ENCODE assay signal across 8 cellular contexts in the genomic region with DNA sequence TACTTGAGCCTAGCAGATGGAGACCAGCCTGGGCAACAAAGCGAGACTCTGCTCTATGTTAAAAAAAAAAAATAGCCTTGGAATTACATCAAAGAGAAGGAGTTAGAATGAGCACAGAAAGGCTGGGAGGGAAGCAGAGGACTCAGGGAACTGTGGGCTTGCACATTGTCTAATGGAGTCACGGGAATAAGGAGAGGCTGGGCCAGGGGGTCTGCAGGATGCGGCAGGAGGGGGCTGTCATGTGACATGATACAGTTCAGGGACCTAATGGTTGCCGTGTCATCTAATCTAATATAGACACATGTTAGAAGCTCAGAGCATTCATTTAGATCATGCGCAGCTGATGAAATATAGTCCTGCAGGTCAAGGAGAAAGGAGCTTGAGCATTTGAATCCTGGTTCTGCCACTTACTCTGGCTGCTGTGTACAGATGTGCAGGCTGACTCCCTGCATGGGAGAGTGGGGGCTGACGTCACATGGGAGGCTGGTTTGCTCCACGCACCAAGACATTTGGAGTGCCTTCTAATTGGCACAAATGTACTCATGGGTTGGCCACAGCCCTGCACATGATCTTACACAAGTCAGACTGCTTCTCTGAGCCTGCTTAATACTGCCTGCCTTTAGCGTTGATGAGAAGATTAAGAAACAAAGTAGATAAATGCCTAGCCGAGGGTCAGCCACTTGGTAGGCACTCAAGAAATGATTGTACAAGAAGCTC. TPM values are rescaled to one million over a fixed set of nuclear protein-coding genes. Genes with fewer than 3 reads are reported as not detected.
DNase-seq lines count a peak whose midpoint lies in the region; ATAC-seq and TF ChIP-seq lines count a peak whose summit lies in the region.

No MANE protein-coding gene starts in this region.

- TF ChIP-seq CTCF in stomach (IDR thresholded peaks at IDR 0.05) (no peak), Caco-2 (IDR thresholded peaks at IDR 0.05; ENCODE audit: insufficient read depth in 1 of 2, low read depth in 1 of 2, low read length in 1 of 2, severe bottlenecking in 1 of 2, unreplicated experiment in 1 of 2) (no peak), GM10248 (IDR thresholded peaks at IDR 0.05; ENCODE audit: control extremely low read depth, extremely low read depth, low read depth, missing control alignments) (no peak)

- H3K27me3 Mint-ChIP-seq in activated CD4-positive, alpha-beta memory T cell treated with anti-CD3 and anti-CD28 coated beads for 36 hours = no peaks in the 10 kb centered on the region
- H3K27me3 Mint-ChIP-seq in Caco-2 (ENCODE audit: insufficient read depth, unreplicated experiment) = no peaks in the 10 kb centered on the region

- H3K36me3 ChIP-seq in stomach = no peaks in the 10 kb centered on the region
- H3K36me3 ChIP-seq in Caco-2 (ENCODE audit: control insufficient read depth, insufficient read depth, low read length) = no peaks in the 10 kb centered on the region

- no peak for TF ChIP-seq POLR2A in stomach (IDR thresholded peaks at IDR 0.05)

- H3K36me3 Mint-ChIP-seq in activated CD4-positive, alpha-beta memory T cell treated with anti-CD3 and anti-CD28 coated beads for 36 hours = no peaks in the 10 kb centered on the region
- no peaks in the 10 kb centered on the region for H3K36me3 Mint-ChIP-seq in Caco-2 (ENCODE audit: insufficient read depth, unreplicated experiment)

- H3K9me3 ChIP-seq in stomach = no peaks in the 10 kb centered on the region
- no peaks in the 10 kb centered on the region for H3K9me3 ChIP-seq in Caco-2

- peak overlapping the region in 4 of 5 donors; percentile 73 to 84 (median 84) for H3K27ac ChIP-seq in stomach

- intact Hi-C loops in activated CD4-positive, alpha-beta memory T cell treated with anti-CD3 and anti-CD28 coated beads for 36 hours (cut with micrococcal nuclease) = loop anchor here (1.0 to 10.0 kb wide), 5 partner anchors 58 to 650 kb away; a partner anchor contains a TSS
- intact Hi-C loops in left cardiac atrium (cut with DNase I) = no loop called here
- intact Hi-C loops in stomach (cut with DNase I; ENCODE audit: low total_unique reads) = no loop called here
- intact Hi-C loops in Caco-2 (cut with micrococcal nuclease; ENCODE audit: unreplicated experiment) = no loop called here

- CTCF ChIA-PET in activated CD4-positive, alpha-beta memory T cell treated with anti-CD3 and anti-CD28 coated beads for 36 hours (lab: Charles Lee) = interaction anchor here (1.4 to 3.5 kb wide), 3 partner anchors 57 to 118 kb away, joined by 8 to 38 read pairs (median 21); a partner anchor contains a TSS
- CTCF ChIA-PET in Caco-2 (lab: Charles Lee) (no interaction called here), GM10248 (lab: Yijun Ruan, JAX) (interaction anchor here (1.4 kb wide), 1 partner anchor 17 kb away, joined by 5 read pairs; no protein-coding TSS in a partner anchor)

- no TSS peak for BruUV-seq in Caco-2 (replicated peaks; lab: Mats Ljungman, UMichigan)

- H3K4me1 ChIP-seq in stomach (peaks cover 13 to 33% (median 28%) of the 10 kb centered on the region in 4 donors), Caco-2 (no peaks in the 10 kb centered on the region)

- WGBS in stomach, 5 donors = 63 to 81% (median 77%) methylated on average over 9 of the region's 9 CpGs

- POLR2A ChIA-PET in activated CD4-positive, alpha-beta memory T cell treated with anti-CD3 and anti-CD28 coated beads for 36 hours (lab: Charles Lee) = interaction anchor here (0.9 to 3.3 kb wide), 6 partner anchors 8 to 104 kb away, joined by 3 to 23 read pairs (median 5); a partner anchor contains a TSS
- POLR2A ChIA-PET in Caco-2 (lab: Charles Lee) = no interaction called here
- POLR2A ChIA-PET in GM10248 (lab: Yijun Ruan, JAX) = interaction anchor here (2.0 kb wide), 1 partner anchor 81 kb away, joined by 8 read pairs; a partner anchor contains a TSS

- peaks cover 48% of the 10 kb centered on the region for H3K4me1 Mint-ChIP-seq in activated CD4-positive, alpha-beta memory T cell treated with anti-CD3 and anti-CD28 coated beads for 36 hours (ENCODE audit: low read depth)
- no peaks in the 10 kb centered on the region for H3K4me1 Mint-ChIP-seq in Caco-2 (ENCODE audit: low read depth, unreplicated experiment)

- H3K27me3 ChIP-seq in stomach (no peaks in the 10 kb centered on the region), Caco-2 (replicated peaks; ENCODE audit: control insufficient read depth, insufficient read depth, low read length) (no peaks in the 10 kb centered on the region)

- no peak for TF ChIP-seq EP300 in stomach (IDR thresholded peaks at IDR 0.05)

- ATAC-seq in HG03520 (IDR thresholded peaks at IDR 0.05; ENCODE audit: unreplicated experiment) (peak; percentile 18), left cardiac atrium (peak; percentile 40 to 58)

- H3K4me3 Mint-ChIP-seq in activated CD4-positive, alpha-beta memory T cell treated with anti-CD3 and anti-CD28 coated beads for 36 hours = peak overlapping the region; percentile 84
- H3K4me3 Mint-ChIP-seq in Caco-2 (ENCODE audit: unreplicated experiment) = no peak overlapping the region

- DNase-seq in AG20443 (ENCODE audit: low spot score) (peak; percentile 79), left cardiac atrium (peak; percentile 72), stomach (no peak), Caco-2 (no peak), GM10248 (ENCODE audit: extremely low spot score) (no peak)
- peak; percentile 68 for DNase-seq in activated CD4-positive, alpha-beta memory T cell treated with anti-CD3 and anti-CD28 coated beads for 36 hours
- DNase-seq in effector CD4-positive, alpha-beta T cell = no peak

- H3K9me3 Mint-ChIP-seq in activated CD4-positive, alpha-beta memory T cell treated with anti-CD3 and anti-CD28 coated beads for 36 hours = peaks cover 2% of the 10 kb centered on the region
- H3K9me3 Mint-ChIP-seq in Caco-2 (ENCODE audit: unreplicated experiment) = no peaks in the 10 kb centered on the region

- H3K4me3 ChIP-seq in stomach (no peak overlapping the region), Caco-2 (ENCODE audit: low read depth, low read length) (no peak overlapping the region)

- H3K27ac Mint-ChIP-seq in activated CD4-positive, alpha-beta memory T cell treated with anti-CD3 and anti-CD28 coated beads for 36 hours = peak overlapping the region; percentile 94
- H3K27ac Mint-ChIP-seq in Caco-2 (ENCODE audit: unreplicated experiment) = no peak overlapping the region

RNA-seq across cellular contexts. Expression of a gene that starts 32.7 kb away (rescaled TPM):
- total RNA-seq in activated CD4-positive, alpha-beta memory T cell treated with anti-CD3 and anti-CD28 coated beads for 36 hours = not detected
- not detected for total RNA-seq in left cardiac atrium
- under 1 TPM in 2 of 5 donors, not detected in 3; 0.29 to 0.37 TPM for total RNA-seq in stomach
- polyA plus RNA-seq in stomach = under 1 TPM in 1 of 3 donors, not detected in 2; 0.05 TPM
- total RNA-seq in Caco-2 (2022) = not detected in 2 replicates

RNA-seq across cellular contexts. Expression of a gene that starts 57.8 kb away (rescaled TPM):
- total RNA-seq in activated CD4-positive, alpha-beta memory T cell treated with anti-CD3 and anti-CD28 coated beads for 36 hours = 10 to 100 TPM; 54.0 to 58.9 TPM
- total RNA-seq in left cardiac atrium (10 to 100 TPM; 70.2 to 76.0 TPM), stomach (100 to 1,000 TPM in 1 of 5 donors, 10 to 100 TPM in 4; 40.2 to 236 (median 62.4) TPM), Caco-2 (2022) (87.7 and 96.3 TPM in 2 replicates)
- 100 to 1,000 TPM; 128 to 154 (median 145) TPM for polyA plus RNA-seq in stomach

Comparison
In these comparisons a context has a peak if more than half of its experiments do, and no peak if none do; other contexts are left out.
1. DNase-seq: peak in AG20443 (single experiment), activated CD4-positive, alpha-beta memory T cell treated with anti-CD3 and anti-CD28 coated beads for 36 hours (single experiment) and left cardiac atrium (single experiment); none in stomach (single experiment), Caco-2 (0 of 2), GM10248 (single experiment) and effector CD4-positive, alpha-beta T cell (single experiment).